Comparison of ENCODE assay signal across 13 cellular contexts in the genomic region with DNA sequence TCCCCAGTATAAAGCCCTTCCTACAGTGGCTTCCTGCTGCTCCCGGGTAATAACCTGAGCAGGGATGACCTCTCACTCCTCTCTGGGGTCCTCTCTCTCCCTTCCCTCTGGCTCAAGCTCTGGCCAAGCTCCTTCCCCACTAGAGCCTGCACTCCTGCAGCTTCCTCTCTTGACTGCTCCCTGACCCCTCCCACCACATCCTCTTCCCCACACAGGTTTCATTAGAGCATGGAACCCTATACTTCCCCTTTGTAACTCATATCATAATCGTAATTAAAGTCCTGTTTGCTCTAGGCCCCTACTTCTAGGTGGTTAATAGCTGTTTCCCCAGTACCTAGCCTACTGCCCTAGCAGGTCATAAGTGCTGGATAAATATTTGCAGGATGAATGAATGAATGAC.
A peak's percentile ranks its signal among the peaks of the same experiment; 100 is the strongest.
DNase-seq lines count a peak whose midpoint lies in the region; ATAC-seq and TF ChIP-seq lines count a peak whose summit lies in the region.
"Had no signal": no experiment of that assay in that cellular context is flagged by ENCODE, and none has a peak within 500 bp of the region (broad histone marks: within the 10 kb centered on the region; RNA-seq: fewer than 3 reads in every experiment).

No MANE protein-coding gene starts in this region.

- H3K9ac ChIP-seq in BLaER1: no peak overlapping the region

- no peak overlapping the region for H3K4me3 ChIP-seq in BLaER1

- peaks cover 7% of the 10 kb centered on the region for H3K4me1 ChIP-seq in BLaER1

- ATAC-seq in left lobe of liver (peak; percentile 27), HG02798 (IDR thresholded peaks at IDR 0.05; ENCODE audit: poor library complexity, unreplicated experiment) (no peak)
- ATAC-seq: activated T-helper 17 cell treated with anti-CD3 and anti-CD28 coated beads, Interleukin-2, amount 50 U/mL, for 72 hours had no signal

- peak; percentile 7 for DNase-seq in GM20000 (ENCODE audit: low spot score)
- DNase-seq in NOMO-1 treated with dmso at 0.1 percent for 144 hours (lab: John Stamatoyannopoulos, UW; ENCODE audit: unreplicated experiment): peak; percentile 74
- no peak for DNase-seq in left lobe of liver (ENCODE audit: low spot score)
- no peak for DNase-seq in mucosa of gallbladder (ENCODE audit: low spot score)
- no peak for DNase-seq in NCI-H1417 treated with DMSO at 0.1 percent for 48 hours (lab: John Stamatoyannopoulos, UW)
- DNase-seq in RPMI8226: no peak
- DNase-seq: cortex of kidney, midbrain, NCI-H187 treated with DMSO at 0.1 percent for 48 hours, posterior cingulate gyrus had no signal

- no peak for TF ChIP-seq CTCF in GM20000 (IDR thresholded peaks at IDR 0.05; ENCODE audit: extremely low read depth, missing control alignments)

- no peaks in the 10 kb centered on the region for H3K36me3 ChIP-seq in BLaER1

- H3K27me3 ChIP-seq in BLaER1: no peaks in the 10 kb centered on the region

- no peaks in the 10 kb centered on the region for H4K20me1 ChIP-seq in BLaER1

- peak overlapping the region; percentile 38 for H3K4me2 ChIP-seq in BLaER1

- H3K27ac ChIP-seq in BLaER1: no peak overlapping the region

- H3K9me3 ChIP-seq in BLaER1: 0 out of 2 replicates have a peak, but pooled peaks cover 6% of the 10 kb centered on the region

Comparison
In these comparisons a context has a peak if more than half of its experiments do, and no peak if none do; other contexts are left out.
1. DNase-seq: peak in GM20000 (single experiment) and NOMO-1 treated with dmso at 0.1 percent for 144 hours (single experiment); none in left lobe of liver (single experiment), mucosa of gallbladder (single experiment), NCI-H1417 treated with DMSO at 0.1 percent for 48 hours (single experiment) and RPMI8226 (single experiment).